In genomic region chr19:40461669-40462221, GRCh38 we compare ENCODE assay signal across 14 cellular contexts. TPM values are rescaled to one million over a fixed set of nuclear protein-coding genes. Genes with fewer than 3 reads are reported as not detected.
DNase-seq lines count a peak whose midpoint lies in the region; ATAC-seq, FAIRE-seq and TF ChIP-seq lines count a peak whose summit lies in the region.
"Had no signal": no experiment of that assay in that cellular context is flagged by ENCODE, and none has a peak within 500 bp of the region (broad histone marks: within the 10 kb centered on the region; RNA-seq: fewer than 3 reads in every experiment).

No MANE protein-coding gene starts in this region.

- no peak for TF ChIP-seq POLR2A in A549 (IDR thresholded peaks at IDR 0.05; ENCODE audit: low read length)

- H3K4me2 ChIP-seq in A549, result no peak overlapping the region

- FAIRE-seq in A549 (lab: Jason Lieb, UNC), result no peak
- FAIRE-seq: GM12892 had no signal

- H3K27ac ChIP-seq in A549, result peak overlapping the region in 1 of 2 experiments; percentile 27; a peak in 2 of 6 replicates
- peak overlapping the region; percentile 37 for H3K27ac ChIP-seq in lower lobe of right lung
- H3K27ac ChIP-seq: uterus had no signal

- H3K4me3 ChIP-seq in A549, result no peak overlapping the region
- no peak overlapping the region for H3K4me3 ChIP-seq in lower lobe of right lung
- H3K4me3 ChIP-seq: uterus had no signal

- no peak for TF ChIP-seq EP300 in A549 (IDR thresholded peaks at IDR 0.05)

- peaks cover 19% of the 10 kb centered on the region for H3K36me3 ChIP-seq in lower lobe of right lung
- H3K36me3 ChIP-seq: uterus had no signal

- TF ChIP-seq CTCF in A549 (IDR thresholded peaks at IDR 0.05) (no peak), lower lobe of right lung (IDR thresholded peaks at IDR 0.05) (no peak)

- H3K27me3 ChIP-seq in lower lobe of right lung (ENCODE audit: low read depth), result no peaks in the 10 kb centered on the region
- H3K27me3 ChIP-seq: uterus had no signal

- WGBS in A549 (ENCODE audit: missing lambda C conversion rate), result 74% methylated on average over 7 of the region's 7 CpGs

- intact Hi-C loops in lower lobe of right lung (cut with DNase I), result no loop called here

- no peak for TF ChIP-seq RAD21 in A549 (conservative IDR thresholded peaks at IDR 0.05 in 1 of 2, IDR thresholded peaks at IDR 0.05 in 1 of 2)

- H3K4me1 ChIP-seq in A549 (peaks cover 37% of the 10 kb centered on the region), lower lobe of right lung (peaks cover 45% of the 10 kb centered on the region)
- H3K4me1 ChIP-seq: uterus had no signal

- CTCF ChIA-PET in A549 (lab: Yijun Ruan, JAX), result interaction anchor here (0.7 to 46.6 kb wide), 16 partner anchors 8 to 181 kb away, joined by 3 to 950 read pairs (median 32); partner anchors contain the start of genes LTBP4, PRX and SERTAD1

- ATAC-seq in A549 (no peak), lower lobe of right lung (no peak)

- POLR2A ChIA-PET in A549 (lab: Yijun Ruan, JAX), result interaction anchor here (0.7 to 5.3 kb wide), 3 partner anchors 19 to 114 kb away, joined by 3 to 68 read pairs (median 52); partner anchors contain the start of genes C19orf47, SERTAD1 and SERTAD3

- DNase-seq in A549 (ENCODE audit: low read depth in 1 of 2, low spot score in 1 of 2), result peak in 1 of 2 experiments; percentile 58
- DNase-seq in Kasumi-1 (lab: John Stamatoyannopoulos, UW), result peak; percentile 15 to 23
- DNase-seq in UCSD-AML1 (lab: John Stamatoyannopoulos, UW; ENCODE audit: unreplicated experiment), result peak; percentile 27
- peak; percentile 78 for DNase-seq in lower lobe of right lung
- DNase-seq in middle frontal gyrus (ENCODE audit: extremely low spot score, low spot score), result no peak
- no peak for DNase-seq in NCI-H1417 (lab: John Stamatoyannopoulos, UW)
- DNase-seq in NCI-H2227 treated with DMSO at 0.1 percent for 48 hours (lab: John Stamatoyannopoulos, UW), result no peak
- no peak for DNase-seq in NCI-H2171 (lab: John Stamatoyannopoulos, UW)
- DNase-seq: ACHN; activated naive CD4-positive, alpha-beta T cell treated with anti-CD3 and anti-CD28 coated beads, Interleukin-2, amount 50 U/mL, for 16 hours; H9; NCI-H187 treated with DMSO at 0.1 percent for 48 hours; uterus had no signal

- H3K9me3 ChIP-seq in A549 (no peaks in the 10 kb centered on the region), lower lobe of right lung (no peaks in the 10 kb centered on the region)
- H3K9me3 ChIP-seq: uterus had no signal

TF ChIP-seq in A549, 52 proteins besides CTCF, POLR2A, EP300 and RAD21:
- TF ChIP-seq EHF (CRISPR knock-in tag; IDR thresholded peaks at IDR 0.05) (no peak), HEYL (CRISPR knock-in tag; IDR thresholded peaks at IDR 0.05) (no peak), ZSCAN20 (CRISPR knock-in tag; IDR thresholded peaks at IDR 0.05) (no peak), BCL3 (IDR thresholded peaks at IDR 0.05) (no peak), PBX3 (IDR thresholded peaks at IDR 0.05) (no peak), EHMT2 (IDR thresholded peaks at IDR 0.05; ENCODE audit: low read depth) (no peak), MAFK (IDR thresholded peaks at IDR 0.05; ENCODE audit: partially characterized antibody) (peak; percentile 25)
- TF ChIP-seq, protein P1, sequence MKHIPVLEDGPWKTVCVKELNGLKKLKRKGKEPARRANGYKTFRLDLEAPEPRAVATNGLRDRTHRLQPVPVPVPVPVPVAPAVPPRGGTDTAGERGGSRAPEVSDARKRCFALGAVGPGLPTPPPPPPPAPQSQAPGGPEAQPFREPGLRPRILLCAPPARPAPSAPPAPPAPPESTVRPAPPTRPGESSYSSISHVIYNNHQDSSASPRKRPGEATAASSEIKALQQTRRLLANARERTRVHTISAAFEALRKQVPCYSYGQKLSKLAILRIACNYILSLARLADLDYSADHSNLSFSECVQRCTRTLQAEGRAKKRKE (CRISPR knock-in tag; IDR thresholded peaks at IDR 0.05; ENCODE audit: low read depth), result no peak
TF ChIP-seq in A549: peak in this region for 1.

RNA-seq across cellular contexts. Expression of gene BLVRB, which starts 3.8 kb away (rescaled TPM):
- polyA plus RNA-seq in A549 (2011; rRNA removed) (202 and 241 TPM in 2 replicates), A549 (2017; fragmentation: RNase III; extraction: RNeasy Plus Mini Kit Qiagen cat#74134 plus additional on column Dnase treatment) (280 to 298 TPM (median 296 TPM) in 3 replicates)
- polyA plus RNA-seq in A549 (2012; cell fraction: cytosol; rRNA removed), result 713 and 819 TPM in 2 replicates
- 565 and 810 TPM in 2 replicates for polyA plus RNA-seq in A549 (2012; cell fraction: nucleus; rRNA removed)
- polyA minus RNA-seq in A549 (2011; rRNA and poly(A)+ RNA removed), result 192 and 225 TPM in 2 replicates
- 123 TPM for total RNA-seq in lower lobe of right lung

RNA-seq across cellular contexts. Expression of gene SPTBN4, which starts 5.1 kb away (rescaled TPM):
- 1.4 and 2.2 TPM in 2 replicates for polyA plus RNA-seq in A549 (2011; rRNA removed)
- 2.0 TPM in 2 replicates for polyA plus RNA-seq in A549 (2012; cell fraction: cytosol; rRNA removed)
- 3.9 and 4.2 TPM in 2 replicates for polyA plus RNA-seq in A549 (2012; cell fraction: nucleus; rRNA removed)
- 1.2 to 2.0 TPM (median 1.4 TPM) in 3 replicates for polyA plus RNA-seq in A549 (2017; fragmentation: RNase III; extraction: RNeasy Plus Mini Kit Qiagen cat#74134 plus additional on column Dnase treatment)
- 1.1 and 1.2 TPM in 2 replicates for polyA minus RNA-seq in A549 (2011; rRNA and poly(A)+ RNA removed)
- 0.53 TPM for total RNA-seq in lower lobe of right lung

RNA-seq across cellular contexts. Expression of gene SERTAD3, which starts 17.6 kb away (rescaled TPM):
- 40.2 and 41.7 TPM in 2 replicates for polyA plus RNA-seq in A549 (2011; rRNA removed)
- 24.7 and 32.8 TPM in 2 replicates for polyA plus RNA-seq in A549 (2012; cell fraction: cytosol; rRNA removed)
- polyA plus RNA-seq in A549 (2012; cell fraction: nucleus; rRNA removed), result 26.5 and 34.1 TPM in 2 replicates
- polyA plus RNA-seq in A549 (2017; fragmentation: RNase III; extraction: RNeasy Plus Mini Kit Qiagen cat#74134 plus additional on column Dnase treatment), result 35.5 to 41.2 TPM (median 39.7 TPM) in 3 replicates
- 63.1 and 71.7 TPM in 2 replicates for polyA minus RNA-seq in A549 (2011; rRNA and poly(A)+ RNA removed)
- total RNA-seq in lower lobe of right lung, result 30.7 TPM

RNA-seq across cellular contexts. Expression of gene SERTAD1, which starts 36.0 kb away (rescaled TPM):
- polyA plus RNA-seq in A549 (2011; rRNA removed) (10.0 and 10.7 TPM in 2 replicates), A549 (2017; fragmentation: RNase III; extraction: RNeasy Plus Mini Kit Qiagen cat#74134 plus additional on column Dnase treatment) (12.5 to 14.9 TPM (median 13.6 TPM) in 3 replicates)
- 30.9 and 31.2 TPM in 2 replicates for polyA plus RNA-seq in A549 (2012; cell fraction: cytosol; rRNA removed)
- polyA plus RNA-seq in A549 (2012; cell fraction: nucleus; rRNA removed), result 21.4 and 24.8 TPM in 2 replicates
- polyA minus RNA-seq in A549 (2011; rRNA and poly(A)+ RNA removed), result 4.6 and 4.7 TPM in 2 replicates
- 17.6 TPM for total RNA-seq in lower lobe of right lung

RNA-seq across cellular contexts. Expression of gene PRX, which starts 48.6 kb away (rescaled TPM):
- polyA plus RNA-seq in A549 (2011; rRNA removed) (1.5 and 1.6 TPM in 2 replicates), A549 (2017; fragmentation: RNase III; extraction: RNeasy Plus Mini Kit Qiagen cat#74134 plus additional on column Dnase treatment) (1.3 to 1.8 TPM (median 1.8 TPM) in 3 replicates)
- 0.91 and 1.1 TPM in 2 replicates for polyA plus RNA-seq in A549 (2012; cell fraction: cytosol; rRNA removed)
- 1.7 and 1.8 TPM in 2 replicates for polyA plus RNA-seq in A549 (2012; cell fraction: nucleus; rRNA removed)
- polyA minus RNA-seq in A549 (2011; rRNA and poly(A)+ RNA removed), result 0.87 and 1.1 TPM in 2 replicates
- 51.5 TPM for total RNA-seq in lower lobe of right lung

Comparison
In these comparisons a context has a peak if more than half of its experiments do, and no peak if none do; other contexts are left out.
1. DNase-seq: peak in Kasumi-1 (2 of 2), UCSD-AML1 (single experiment) and lower lobe of right lung (single experiment); none in middle frontal gyrus (single experiment), NCI-H1417 (0 of 3), NCI-H2227 treated with DMSO at 0.1 percent for 48 hours (single experiment) and NCI-H2171 (single experiment).